ENCODE assay signal across 1 cellular context in genomic region chr1:1349256-1350012, GRCh38.
TF ChIP-seq lines count a peak whose summit lies in the region.

DVL1 (minus strand) TSS chr1:1349418; CDS start chr1:1349065, 353 bp downstream.

TF ChIP-seq in HepG2, 621 proteins besides CTCF, POLR2A, EP300 and RAD21 (continued from another document and continues in another):
- TF ChIP-seq MXI1 (IDR thresholded peaks at IDR 0.05; ENCODE audit: borderline replicate concordance, low read depth, low read length) (peak; percentile 37; the same call in 1 of the 3 replicates), ZNF691 (CRISPR knock-in tag; IDR thresholded peaks at IDR 0.05; ENCODE audit: borderline replicate concordance, low read depth) (peak; percentile 32; the same call in 1 of the 2 replicates), RAD51 (IDR thresholded peaks at IDR 0.05; ENCODE audit: borderline replicate concordance) (no peak), PATZ1 (CRISPR knock-in tag; IDR thresholded peaks at IDR 0.05) (peak; percentile 80), HOXA3 (CRISPR knock-in tag; IDR thresholded peaks at IDR 0.05) (peak; percentile 8; the same call in 1 of the 2 replicates), PHF8 (CRISPR knock-in tag; IDR thresholded peaks at IDR 0.05) (peak; percentile 42; the same call in 1 of the 2 replicates), ZNF230 (CRISPR knock-in tag; IDR thresholded peaks at IDR 0.05) (no peak), NR2C2 (CRISPR knock-in tag; IDR thresholded peaks at IDR 0.05; ENCODE audit: borderline replicate concordance) (0 out of 2 replicates have a peak, but pooled peaks have one; percentile 27), ZBTB14 (CRISPR knock-in tag; IDR thresholded peaks at IDR 0.05) (peak; percentile 73), DMTF1 (CRISPR knock-in tag; IDR thresholded peaks at IDR 0.05) (no peak), RARA (CRISPR knock-in tag; IDR thresholded peaks at IDR 0.05) (no peak), ISL2 (CRISPR knock-in tag; IDR thresholded peaks at IDR 0.05) (no peak), AGO2 (optimal IDR thresholded peaks at IDR 0.05; ENCODE audit: low read depth, low read length) (peak; percentile 84), ZBTB34 (CRISPR knock-in tag; IDR thresholded peaks at IDR 0.05) (no peak), MYNN (CRISPR knock-in tag; IDR thresholded peaks at IDR 0.05; ENCODE audit: low read depth) (no peak), IRF9 (CRISPR knock-in tag; IDR thresholded peaks at IDR 0.05; ENCODE audit: borderline replicate concordance) (no peak), AGO1 (IDR thresholded peaks at IDR 0.05; ENCODE audit: low read depth, low read length, poor library complexity, severe bottlenecking) (peak; percentile 65), NFAT5 (CRISPR knock-in tag; IDR thresholded peaks at IDR 0.05) (no peak), CREB1 (IDR thresholded peaks at IDR 0.05) (peak; percentile 67; the same call in 1 of the 2 replicates), CREB1 (CRISPR knock-in tag; IDR thresholded peaks at IDR 0.05) (no peak), GABPB1 (CRISPR knock-in tag; IDR thresholded peaks at IDR 0.05) (peak; percentile 65), NR2F6 (IDR thresholded peaks at IDR 0.05) (no peak), NR2F6 (CRISPR knock-in tag; IDR thresholded peaks at IDR 0.05) (0 out of 2 replicates have a peak, but pooled peaks have one; percentile 3), AKAP8 (CRISPR knock-in tag; IDR thresholded peaks at IDR 0.05) (0 out of 2 replicates have a peak, but pooled peaks have one; percentile 23), NRL (CRISPR knock-in tag; IDR thresholded peaks at IDR 0.05; ENCODE audit: borderline replicate concordance) (no peak), TAF1 (CRISPR knock-in tag; IDR thresholded peaks at IDR 0.05) (0 out of 2 replicates have a peak, but pooled peaks have one; percentile 14), ZFY (CRISPR knock-in tag; IDR thresholded peaks at IDR 0.05) (peak; percentile 50), ZNF563 (CRISPR knock-in tag; IDR thresholded peaks at IDR 0.05) (0 out of 2 replicates have a peak, but pooled peaks have one; percentile 35), KDM5A (IDR thresholded peaks at IDR 0.05; ENCODE audit: borderline replicate concordance, low read length) (peak; percentile 56; the same call in 1 of the 2 replicates), ZBTB2 (CRISPR knock-in tag; IDR thresholded peaks at IDR 0.05; ENCODE audit: low read depth) (0 out of 2 replicates have a peak, but pooled peaks have one; percentile 36), ZSCAN21 (CRISPR knock-in tag; IDR thresholded peaks at IDR 0.05; ENCODE audit: borderline replicate concordance) (0 out of 2 replicates have a peak, but pooled peaks have one; percentile 28), PCBP2 (optimal IDR thresholded peaks at IDR 0.05; ENCODE audit: low read depth, low read length, poor library complexity, severe bottlenecking) (no peak), STAG1 (CRISPR knock-in tag; IDR thresholded peaks at IDR 0.05) (peak; percentile 51), HMGXB4 (CRISPR knock-in tag; IDR thresholded peaks at IDR 0.05; ENCODE audit: borderline replicate concordance in 1 of 2, low read depth in 1 of 2) (peak; percentile 67 to 83; a peak in 3 of 4 replicates), SALL1 (CRISPR knock-in tag; IDR thresholded peaks at IDR 0.05) (peak; percentile 36; the same call in 1 of the 2 replicates), ERF (CRISPR knock-in tag; IDR thresholded peaks at IDR 0.05) (0 out of 2 replicates have a peak, but pooled peaks have one; percentile 24), NCOA5 (CRISPR knock-in tag; IDR thresholded peaks at IDR 0.05) (no peak), ZBTB38 (CRISPR knock-in tag; IDR thresholded peaks at IDR 0.05) (peak; percentile 21; the same call in 1 of the 2 replicates), THRA (CRISPR knock-in tag; IDR thresholded peaks at IDR 0.05; ENCODE audit: borderline replicate concordance) (no peak), RBFOX2 (IDR thresholded peaks at IDR 0.05; ENCODE audit: low read depth, low read length) (peak; percentile 72), NR0B2 (CRISPR knock-in tag; IDR thresholded peaks at IDR 0.05) (0 out of 2 replicates have a peak, but pooled peaks have one; percentile 28)
